ENCODE assay signal across 1 cellular context in genomic region chr3:45527727-45528126, GRCh38.
TF ChIP-seq lines count a peak whose summit lies in the region.

No MANE protein-coding gene starts in this region.

TF ChIP-seq in IMR-90, 13 proteins besides CTCF, POLR2A, EP300 and RAD21:
- TF ChIP-seq NFE2L2 (IDR thresholded peaks at IDR 0.05; ENCODE audit: low read depth, low read length) (no peak), USF2 (IDR thresholded peaks at IDR 0.05; ENCODE audit: low read depth, low read length) (no peak), RFX5 (IDR thresholded peaks at IDR 0.05; ENCODE audit: low read depth, low read length) (no peak), MXI1 (IDR thresholded peaks at IDR 0.05; ENCODE audit: borderline replicate concordance, low read depth, low read length) (no peak), MAZ (IDR thresholded peaks at IDR 0.05; ENCODE audit: borderline replicate concordance, low read depth, low read length) (no peak), RCOR1 (IDR thresholded peaks at IDR 0.05; ENCODE audit: insufficient replicate concordance, low read length) (no peak), MAFK (IDR thresholded peaks at IDR 0.05; ENCODE audit: low read depth, low read length) (no peak)
